1 cellular context compared by ENCODE assay signal in the genomic region with DNA sequence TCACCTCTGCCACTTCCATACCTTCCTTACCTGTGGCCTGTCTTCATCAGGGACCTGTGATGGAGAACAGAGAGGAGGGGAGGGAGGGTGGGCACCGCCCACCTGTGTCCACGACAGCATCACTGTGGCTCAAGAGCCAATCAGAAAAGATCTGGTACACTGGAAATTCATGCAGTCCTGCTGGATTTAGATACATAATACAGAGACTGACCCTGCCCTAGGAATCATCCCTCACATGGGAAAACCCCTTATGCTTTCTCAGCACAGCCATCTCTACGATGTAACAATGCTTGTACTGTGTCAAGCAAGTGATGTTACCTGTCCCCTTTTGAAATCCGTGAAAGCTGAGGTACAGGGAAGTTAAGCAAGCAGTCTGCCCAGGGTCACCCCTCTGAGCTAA.
TF ChIP-seq lines count a peak whose summit lies in the region.

No MANE protein-coding gene starts in this region.

TF ChIP-seq in A549, 52 proteins besides CTCF, POLR2A, EP300 and RAD21 (continued from another document):
- TF ChIP-seq, protein P1, sequence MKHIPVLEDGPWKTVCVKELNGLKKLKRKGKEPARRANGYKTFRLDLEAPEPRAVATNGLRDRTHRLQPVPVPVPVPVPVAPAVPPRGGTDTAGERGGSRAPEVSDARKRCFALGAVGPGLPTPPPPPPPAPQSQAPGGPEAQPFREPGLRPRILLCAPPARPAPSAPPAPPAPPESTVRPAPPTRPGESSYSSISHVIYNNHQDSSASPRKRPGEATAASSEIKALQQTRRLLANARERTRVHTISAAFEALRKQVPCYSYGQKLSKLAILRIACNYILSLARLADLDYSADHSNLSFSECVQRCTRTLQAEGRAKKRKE (CRISPR knock-in tag; IDR thresholded peaks at IDR 0.05; ENCODE audit: low read depth) = no peak
- no peak for TF ChIP-seq KDM1A (IDR thresholded peaks at IDR 0.05; ENCODE audit: low read depth)
- TF ChIP-seq, protein P2, sequence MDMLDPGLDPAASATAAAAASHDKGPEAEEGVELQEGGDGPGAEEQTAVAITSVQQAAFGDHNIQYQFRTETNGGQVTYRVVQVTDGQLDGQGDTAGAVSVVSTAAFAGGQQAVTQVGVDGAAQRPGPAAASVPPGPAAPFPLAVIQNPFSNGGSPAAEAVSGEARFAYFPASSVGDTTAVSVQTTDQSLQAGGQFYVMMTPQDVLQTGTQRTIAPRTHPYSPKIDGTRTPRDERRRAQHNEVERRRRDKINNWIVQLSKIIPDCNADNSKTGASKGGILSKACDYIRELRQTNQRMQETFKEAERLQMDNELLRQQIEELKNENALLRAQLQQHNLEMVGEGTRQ (IDR thresholded peaks at IDR 0.05) = no peak
- TF ChIP-seq PHF8 (IDR thresholded peaks at IDR 0.05; ENCODE audit: borderline replicate concordance, low read depth) = no peak
- TF ChIP-seq JUN (IDR thresholded peaks at IDR 0.05) = no peak
- no peak for TF ChIP-seq RNF2 (IDR thresholded peaks at IDR 0.05; ENCODE audit: borderline replicate concordance, low read depth)
- TF ChIP-seq HDAC2 (IDR thresholded peaks at IDR 0.05) = no peak
- no peak for TF ChIP-seq HEYL (CRISPR knock-in tag; IDR thresholded peaks at IDR 0.05)
- TF ChIP-seq, protein P3, sequence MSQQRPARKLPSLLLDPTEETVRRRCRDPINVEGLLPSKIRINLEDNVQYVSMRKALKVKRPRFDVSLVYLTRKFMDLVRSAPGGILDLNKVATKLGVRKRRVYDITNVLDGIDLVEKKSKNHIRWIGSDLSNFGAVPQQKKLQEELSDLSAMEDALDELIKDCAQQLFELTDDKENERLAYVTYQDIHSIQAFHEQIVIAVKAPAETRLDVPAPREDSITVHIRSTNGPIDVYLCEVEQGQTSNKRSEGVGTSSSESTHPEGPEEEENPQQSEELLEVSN (IDR thresholded peaks at IDR 0.05; ENCODE audit: borderline replicate concordance, low read depth) = no peak
- TF ChIP-seq ZNF302 (CRISPR knock-in tag; IDR thresholded peaks at IDR 0.05) = no peak
- no peak for TF ChIP-seq FOSL2 (IDR thresholded peaks at IDR 0.05)
- TF ChIP-seq FOSL2 (CRISPR knock-in tag; IDR thresholded peaks at IDR 0.05) = no peak
TF ChIP-seq in A549: peak in this region for 0.
